In genomic region chr19:50420127-50420526, GRCh38 we compare ENCODE assay signal across 20 cellular contexts. TPM values are rescaled to one million over a fixed set of nuclear protein-coding genes. Genes with fewer than 3 reads are reported as not detected.
A peak's percentile ranks its signal among the peaks of the same experiment; 100 is the strongest.
DNase-seq lines count a peak whose midpoint lies in the region; ATAC-seq and TF ChIP-seq lines count a peak whose summit lies in the region.
"Had no signal": no experiment of that assay in that cellular context is flagged by ENCODE, and none has a peak within 500 bp of the region (broad histone marks: within the 10 kb centered on the region; RNA-seq: fewer than 3 reads in every experiment).

No MANE protein-coding gene starts in this region.

- H3K36me3 ChIP-seq in DOHH2 (ENCODE audit: control insufficient read depth, low read length) (peaks cover 84% of the 10 kb centered on the region), H7 (replicated peaks; ENCODE audit: control insufficient read depth, insufficient read depth, low read length) (peaks cover 4% of the 10 kb centered on the region), tibial artery (no peaks in the 10 kb centered on the region)
- H3K36me3 ChIP-seq: upper lobe of left lung had no signal

- peaks cover 19% of the 10 kb centered on the region for H3K27me3 Mint-ChIP-seq in activated naive CD8-positive, alpha-beta T cell treated with anti-CD3 and anti-CD28 coated beads, Interleukin-2, amount 50 U/mL, for 24 hours
- H3K27me3 Mint-ChIP-seq in naive B cell: no peaks in the 10 kb centered on the region

- H3K79me2 ChIP-seq in DOHH2 (ENCODE audit: control insufficient read depth, low read length): peaks cover 71% of the 10 kb centered on the region

- DNase-seq in H7: no peak
- no peak for DNase-seq in activated naive CD8-positive, alpha-beta T cell treated with anti-CD3 and anti-CD28 coated beads, Interleukin-2, amount 50 U/mL, for 24 hours
- DNase-seq in naive B cell: no peak
- DNase-seq in NCI-H1105 (lab: John Stamatoyannopoulos, UW): no peak
- DNase-seq in activated effector memory CD4-positive, alpha-beta T cell treated with Interleukin-2 at 50 U/mL for 16 hours: no peak
- DNase-seq in NCI-H2196 (lab: John Stamatoyannopoulos, UW; ENCODE audit: unreplicated experiment): no peak
- DNase-seq in tibial artery: no peak
- DNase-seq: activated CD4-positive, alpha-beta T cell treated with anti-CD3 and anti-CD28 coated beads for 1 hour; activated naive CD4-positive, alpha-beta T cell treated with anti-CD3 and anti-CD28 coated beads for 36 hours; DMS79 treated with DMSO at 0.1 percent for 48 hours; kidney glomerular epithelial cell; NCI-H2171; NCI-H69; retina; stimulated activated CD4-positive, alpha-beta T cell treated with anti-CD3 and anti-CD28 coated beads, Interleukin-12 subunit alpha, Interleukin-12 subunit beta, amount 100 ng/mL, for 4 hours; T-helper 9 cell had no signal

- no peaks in the 10 kb centered on the region for H3K9me3 ChIP-seq in DOHH2 (ENCODE audit: control insufficient read depth, insufficient read depth, low read length)
- no peaks in the 10 kb centered on the region for H3K9me3 ChIP-seq in tibial artery
- H3K9me3 ChIP-seq: upper lobe of left lung had no signal

- H3K9me3 Mint-ChIP-seq in activated naive CD8-positive, alpha-beta T cell treated with anti-CD3 and anti-CD28 coated beads, Interleukin-2, amount 50 U/mL, for 24 hours: no peaks in the 10 kb centered on the region
- no peaks in the 10 kb centered on the region for H3K9me3 Mint-ChIP-seq in naive B cell
- H3K9me3 Mint-ChIP-seq: activated naive CD4-positive, alpha-beta T cell treated with anti-CD3 and anti-CD28 coated beads for 36 hours had no signal

- intact Hi-C loops in tibial artery (cut with DNase I; ENCODE audit: low total_unique reads): no loop called here

- no peak for TF ChIP-seq CTCF in DOHH2 (IDR thresholded peaks at IDR 0.05; ENCODE audit: low read depth, low read length, poor library complexity, severe bottlenecking)
- TF ChIP-seq CTCF in tibial artery (IDR thresholded peaks at IDR 0.05): no peak

- H3K4me1 Mint-ChIP-seq in activated naive CD8-positive, alpha-beta T cell treated with anti-CD3 and anti-CD28 coated beads, Interleukin-2, amount 50 U/mL, for 24 hours: peaks cover 16% of the 10 kb centered on the region
- H3K4me1 Mint-ChIP-seq in naive B cell: peaks cover 53 to 75% (median 68%) of the 10 kb centered on the region in 3 donors

- H3K27me3 ChIP-seq in DOHH2 (ENCODE audit: control insufficient read depth, low read length) (no peaks in the 10 kb centered on the region), H7 (ENCODE audit: control insufficient read depth, insufficient read depth, low read length) (peaks cover 8% of the 10 kb centered on the region), tibial artery (peaks cover 0 to 68% of the 10 kb centered on the region in 2 donors)

- H3K4me2 ChIP-seq in DOHH2 (ENCODE audit: low read length): peak overlapping the region; percentile 97

- H3K27ac ChIP-seq in DOHH2 (ENCODE audit: low read depth, low read length) (peak overlapping the region; percentile 95), tibial artery (no peak overlapping the region)
- H3K27ac ChIP-seq: SK-N-MC, upper lobe of left lung had no signal

- H3K4me3 Mint-ChIP-seq in activated naive CD8-positive, alpha-beta T cell treated with anti-CD3 and anti-CD28 coated beads, Interleukin-2, amount 50 U/mL, for 24 hours: peak overlapping the region; percentile 59
- H3K4me3 Mint-ChIP-seq in naive B cell: peak overlapping the region; percentile 96 to 100 (median 99)
- H3K4me3 Mint-ChIP-seq: activated naive CD4-positive, alpha-beta T cell treated with anti-CD3 and anti-CD28 coated beads for 36 hours had no signal

- H3K4me3 ChIP-seq in DOHH2 (ENCODE audit: low read length): peak overlapping the region; percentile 92
- H3K4me3 ChIP-seq in H7 (ENCODE audit: insufficient read depth, low read depth, low read length): peak overlapping the region; percentile 58; the same call in 1 of the 2 replicates
- H3K4me3 ChIP-seq in tibial artery: no peak overlapping the region
- H3K4me3 ChIP-seq: SK-N-MC, upper lobe of left lung had no signal

- no peak overlapping the region for H3K27ac Mint-ChIP-seq in activated naive CD8-positive, alpha-beta T cell treated with anti-CD3 and anti-CD28 coated beads, Interleukin-2, amount 50 U/mL, for 24 hours
- H3K27ac Mint-ChIP-seq in naive B cell: peak overlapping the region; percentile 95 to 99 (median 98)
- H3K27ac Mint-ChIP-seq: activated naive CD4-positive, alpha-beta T cell treated with anti-CD3 and anti-CD28 coated beads for 36 hours had no signal

- H4K20me1 ChIP-seq in DOHH2 (ENCODE audit: control insufficient read depth, insufficient read depth, low read depth, low read length): peaks cover 18% of the 10 kb centered on the region; the same call in 1 of the 2 replicates

- no peak for ATAC-seq in activated naive CD8-positive, alpha-beta T cell treated with anti-CD3 and anti-CD28 coated beads, Interleukin-2, amount 50 U/mL, for 24 hours
- ATAC-seq in naive B cell (ENCODE audit: low read depth in 2 of 2): no peak

- peaks cover 45% of the 10 kb centered on the region for H3F3A ChIP-seq in DOHH2 (ENCODE audit: control insufficient read depth, insufficient read depth)

- peaks cover 18% of the 10 kb centered on the region for H3K36me3 Mint-ChIP-seq in activated naive CD8-positive, alpha-beta T cell treated with anti-CD3 and anti-CD28 coated beads, Interleukin-2, amount 50 U/mL, for 24 hours (ENCODE audit: low read depth)
- H3K36me3 Mint-ChIP-seq in naive B cell: peaks cover 18 to 32% of the 10 kb centered on the region in 2 donors

- H3K4me1 ChIP-seq in DOHH2 (ENCODE audit: control insufficient read depth, low read length) (peaks cover 76% of the 10 kb centered on the region), tibial artery (peaks cover 0 to 11% (median 6%) of the 10 kb centered on the region in 4 donors)

- no peaks in the 10 kb centered on the region for H3K9me2 ChIP-seq in DOHH2 (replicated peaks; ENCODE audit: control insufficient read depth, low read length)

RNA-seq across cellular contexts. Expression of gene SPIB, which starts 1.4 kb away (rescaled TPM):
- 0.81 and 8.8 TPM in 2 replicates for total RNA-seq in H7 (2014; rRNA removed; shearing (Covaris generic))
- polyA plus RNA-seq in naive B cell (ENCODE audit: low read depth in 6 of 6): 100 to 1,000 TPM; 218 to 343 (median 286) TPM
- total RNA-seq: LHCN-M2 had no signal

RNA-seq across cellular contexts. Expression of gene MYBPC2, which starts 12.6 kb away (rescaled TPM):
- 0.24 and 0.55 TPM in 2 replicates for total RNA-seq in H7 (2014; rRNA removed; shearing (Covaris generic))
- 1 to 10 TPM in 3 of 6 donors, under 1 TPM in 2, not detected in 1; 0.44 to 6.6 (median 1.2) TPM for polyA plus RNA-seq in naive B cell (ENCODE audit: low read depth in 6 of 6)

RNA-seq across cellular contexts. Expression of gene POLD1, which starts 36.0 kb away (rescaled TPM):
- 167 and 185 TPM in 2 replicates for total RNA-seq in H7 (2014; rRNA removed; shearing (Covaris generic))
- 10 to 100 TPM; 22.9 to 46.7 (median 32.1) TPM for polyA plus RNA-seq in naive B cell (ENCODE audit: low read depth in 6 of 6)

RNA-seq across cellular contexts. Expression of gene NR1H2, which starts 43.9 kb away (rescaled TPM):
- 73.7 and 90.1 TPM in 2 replicates for total RNA-seq in H7 (2014; rRNA removed; shearing (Covaris generic))
- polyA plus RNA-seq in naive B cell (ENCODE audit: low read depth in 6 of 6): 100 to 1,000 TPM in 1 of 6 donors, 10 to 100 TPM in 5; 70.9 to 115 (median 76.1) TPM

RNA-seq across cellular contexts. Expression of gene NAPSA, which starts 54.7 kb away (rescaled TPM):
- total RNA-seq in H7 (2014; rRNA removed; shearing (Covaris generic)): 0.44 and 0.59 TPM in 2 replicates
- polyA plus RNA-seq in naive B cell (ENCODE audit: low read depth in 6 of 6): 1 to 10 TPM in 3 of 6 donors, under 1 TPM in 2, not detected in 1; 0.38 to 1.8 (median 1.1) TPM

Comparison
In these comparisons a context has a peak if more than half of its experiments do, and no peak if none do; other contexts are left out.
1. H3K4me3 ChIP-seq: peak in DOHH2 (single experiment) and H7 (single experiment); none in tibial artery (0 of 2).